28 cellular contexts compared by ENCODE assay signal in genomic region chr15:60536314-60536713, GRCh38. TPM values are rescaled to one million over a fixed set of nuclear protein-coding genes. Genes with fewer than 3 reads are reported as not detected.
A peak's percentile ranks its signal among the peaks of the same experiment; 100 is the strongest.
DNase-seq lines count a peak whose midpoint lies in the region; ATAC-seq and TF ChIP-seq lines count a peak whose summit lies in the region.
"Had no signal": no experiment of that assay in that cellular context is flagged by ENCODE, and none has a peak within 500 bp of the region (broad histone marks: within the 10 kb centered on the region; RNA-seq: fewer than 3 reads in every experiment).

No MANE protein-coding gene starts in this region.

- intact Hi-C loops in IMR-90 (cut with micrococcal nuclease), result no loop called here
- intact Hi-C loops in right lobe of liver (cut with DNase I), result no loop called here

- no peak for TF ChIP-seq CTCF in AG10803 (conservative IDR thresholded peaks at IDR 0.05; ENCODE audit: low read length)
- TF ChIP-seq CTCF in IMR-90 (conservative IDR thresholded peaks at IDR 0.05; ENCODE audit: low read depth, low read length), result no peak
- no peak for TF ChIP-seq CTCF in right lobe of liver (IDR thresholded peaks at IDR 0.05)
- no peak for TF ChIP-seq CTCF in Peyer's patch (IDR thresholded peaks at IDR 0.05)

- H3K27ac Mint-ChIP-seq in activated T-helper 17 cell treated with anti-CD3 and anti-CD28 coated beads, Interleukin-2, amount 50 U/mL, for 72 hours, result no peak overlapping the region
- no peak overlapping the region for H3K27ac Mint-ChIP-seq in activated CD8-positive, alpha-beta T cell treated with anti-CD3 and anti-CD28 coated beads, Interleukin-2, amount 10 ng/mL, durations not matched to agents 7 days and 5 days
- H3K27ac Mint-ChIP-seq: activated CD4-positive, alpha-beta T cell treated with anti-CD3 and anti-CD28 coated beads, Interleukin-2, amount 10 ng/mL, durations not matched to agents 24 days and 14 days; WTC11 had no signal

- H2BK120ac ChIP-seq in IMR-90 (ENCODE audit: low read depth, low read length), result no peak overlapping the region

- H3K27ac ChIP-seq in IMR-90 (ENCODE audit: insufficient read depth, low read length) (no peak overlapping the region), right lobe of liver (no peak overlapping the region), Peyer's patch (no peak overlapping the region)
- H3K27ac ChIP-seq: breast epithelium, pancreas, tibial artery had no signal

- no peaks in the 10 kb centered on the region for H3K27me3 ChIP-seq in IMR-90 (ENCODE audit: control insufficient read depth, insufficient read depth, low read length)
- H3K27me3 ChIP-seq in right lobe of liver, result no peaks in the 10 kb centered on the region
- H3K27me3 ChIP-seq in HAP-1 (ENCODE audit: low read depth), result no peaks in the 10 kb centered on the region
- H3K27me3 ChIP-seq in Peyer's patch, result no peaks in the 10 kb centered on the region
- H3K27me3 ChIP-seq: breast epithelium, pancreas, tibial artery had no signal

- ATAC-seq in IMR-90 (ENCODE audit: low read depth) (no peak), right lobe of liver (peak in 3 of 4 donors; percentile 33 to 47 (median 33))
- no peak for ATAC-seq in activated T-helper 17 cell treated with anti-CD3 and anti-CD28 coated beads, Interleukin-2, amount 50 U/mL, for 72 hours (replicated peaks)
- no peak for ATAC-seq in activated CD8-positive, alpha-beta T cell treated with anti-CD3 and anti-CD28 coated beads, Interleukin-2, amount 10 ng/mL, durations not matched to agents 7 days and 5 days
- ATAC-seq: left colon, pancreas, WTC11 had no signal

- H3K23ac ChIP-seq in IMR-90 (ENCODE audit: low read depth, low read length), result no peak overlapping the region

- in situ Hi-C loops in IMR-90 (cut with MboI; ENCODE audit: low sequenced_read_pairs) (no loop called here), HAP-1 (cut with MboI; ENCODE audit: low sequenced_read_pairs) (no loop called here)

- H2AK5ac ChIP-seq in IMR-90 (ENCODE audit: low read depth, low read length), result no peak overlapping the region

- H3K4me1 ChIP-seq in IMR-90 (ENCODE audit: control insufficient read depth, insufficient read depth, low read length), result peaks cover 2% of the 10 kb centered on the region; the same call in 1 of the 2 replicates
- peaks cover 0 to 31% (median 5%) of the 10 kb centered on the region in 4 donors for H3K4me1 ChIP-seq in right lobe of liver
- H3K4me1 ChIP-seq in HAP-1, result peaks cover 87% of the 10 kb centered on the region
- H3K4me1 ChIP-seq in Peyer's patch, result no peaks in the 10 kb centered on the region
- H3K4me1 ChIP-seq: breast epithelium had no signal

- H3K36me3 ChIP-seq in IMR-90 (ENCODE audit: control insufficient read depth, insufficient read depth, low read length) (no peaks in the 10 kb centered on the region), right lobe of liver (no peaks in the 10 kb centered on the region), HAP-1 (replicated peaks) (no peaks in the 10 kb centered on the region), Peyer's patch (no peaks in the 10 kb centered on the region)
- H3K36me3 ChIP-seq: breast epithelium, pancreas, tibial artery had no signal

- no peak overlapping the region for H3K18ac ChIP-seq in IMR-90 (ENCODE audit: low read depth, low read length)

- no peak overlapping the region for H2BK5ac ChIP-seq in IMR-90 (ENCODE audit: low read depth, low read length, poor library complexity, severe bottlenecking)

- peaks cover 0 to 13% of the 10 kb centered on the region in 2 experiments; a peak in 1 of 4 replicates for H3K79me1 ChIP-seq in IMR-90 (ENCODE audit: low read depth in 1 of 2, low read length in 2 of 2)

- H3K4me2 ChIP-seq in IMR-90 (ENCODE audit: low read depth, low read length), result no peak overlapping the region

- H3K14ac ChIP-seq in IMR-90 (replicated peaks; ENCODE audit: low read depth, low read length), result no peak overlapping the region

- TF ChIP-seq RAD21 in IMR-90 (IDR thresholded peaks at IDR 0.05; ENCODE audit: low read length), result no peak

- POLR2A ChIA-PET in IMR-90 (lab: Charles Lee; ENCODE audit: unreplicated experiment), result no interaction called here
- POLR2A ChIA-PET in activated CD8-positive, alpha-beta T cell treated with anti-CD3 and anti-CD28 coated beads, Interleukin-2, amount 10 ng/mL, durations not matched to agents 7 days and 5 days (lab: Charles Lee), result interaction anchor here (0.7 kb wide), 1 partner anchor 490 kb away, joined by 3 read pairs; no protein-coding TSS in a partner anchor

- no TSS peak for BruUV-seq in IMR-90 (replicated peaks; lab: Mats Ljungman, UMichigan)

- H3K56ac ChIP-seq in IMR-90 (ENCODE audit: extremely low read depth, insufficient read depth, low read length), result no peak overlapping the region

- H2AFZ ChIP-seq in IMR-90 (replicated peaks; ENCODE audit: low read length, poor library complexity), result no peak overlapping the region

- H3K4me3 ChIP-seq in AG10803 (ENCODE audit: low read length) (no peak overlapping the region), IMR-90 (ENCODE audit: insufficient read depth, low read depth, low read length) (no peak overlapping the region), right lobe of liver (no peak overlapping the region), HAP-1 (no peak overlapping the region), Peyer's patch (no peak overlapping the region)
- H3K4me3 ChIP-seq: breast epithelium, pancreas, tibial artery had no signal

- H3K36me3 Mint-ChIP-seq in activated T-helper 17 cell treated with anti-CD3 and anti-CD28 coated beads, Interleukin-2, amount 50 U/mL, for 72 hours (ENCODE audit: low read depth), result peaks cover 93% of the 10 kb centered on the region
- H3K36me3 Mint-ChIP-seq in activated CD8-positive, alpha-beta T cell treated with anti-CD3 and anti-CD28 coated beads, Interleukin-2, amount 10 ng/mL, durations not matched to agents 7 days and 5 days (ENCODE audit: low read depth), result peaks cover 22% of the 10 kb centered on the region
- H3K36me3 Mint-ChIP-seq: WTC11 had no signal

- H3K9me3 ChIP-seq in IMR-90 (ENCODE audit: control insufficient read depth, insufficient read depth, low read length), result no peaks in the 10 kb centered on the region
- H3K9me3 ChIP-seq in right lobe of liver, result no peaks in the 10 kb centered on the region
- H3K9me3 ChIP-seq in HAP-1, result no peaks in the 10 kb centered on the region
- no peaks in the 10 kb centered on the region for H3K9me3 ChIP-seq in Peyer's patch
- H3K9me3 ChIP-seq: breast epithelium, pancreas, tibial artery had no signal

- no peaks in the 10 kb centered on the region for H3K9me3 Mint-ChIP-seq in activated T-helper 17 cell treated with anti-CD3 and anti-CD28 coated beads, Interleukin-2, amount 50 U/mL, for 72 hours
- H3K9me3 Mint-ChIP-seq in activated CD8-positive, alpha-beta T cell treated with anti-CD3 and anti-CD28 coated beads, Interleukin-2, amount 10 ng/mL, durations not matched to agents 7 days and 5 days (ENCODE audit: insufficient read depth), result no peaks in the 10 kb centered on the region
- H3K9me3 Mint-ChIP-seq: activated CD4-positive, alpha-beta T cell treated with anti-CD3 and anti-CD28 coated beads, Interleukin-2, amount 10 ng/mL, durations not matched to agents 24 days and 14 days; neural crest cell; WTC11 had no signal

- no peak overlapping the region for H4K5ac ChIP-seq in IMR-90 (ENCODE audit: low read depth, low read length)

- WGBS in IMR-90 (ENCODE audit: extremely low coverage in 2 of 2, insufficient read length in 1 of 2), 2 experiments, result no CpG with 5 or more reads among the region's 2 CpGs
- 41% methylated on average over 2 of the region's 2 CpGs for WGBS in right lobe of liver (ENCODE audit: insufficient coverage, low coverage, low lambda C conversion rate, missing lambda C conversion rate)

- DNase-seq in AG10803 (ENCODE audit: low read depth) (peak; percentile 21), IMR-90 (no peak), right lobe of liver (no peak), HAP-1 (ENCODE audit: low spot score in 2 of 2) (no peak), activated gamma-delta T cell treated with Interleukin-2 at 50 U/mL for 16 hours (no peak), Peyer's patch (no peak)
- no peak for DNase-seq in activated CD8-positive, alpha-beta T cell treated with anti-CD3 and anti-CD28 coated beads, Interleukin-2, amount 10 ng/mL, durations not matched to agents 7 days and 5 days
- DNase-seq: activated CD4-positive, alpha-beta T cell treated with anti-CD3 and anti-CD28 coated beads, Interleukin-2, amount 10 ng/mL, durations not matched to agents 24 days and 14 days; anterior cingulate cortex; DMS79; H7; hippocampal formation; left colon; MM.1S; NCI-H146; NCI-H2107; NCI-H345; OCI-M1; pancreas; stimulated activated CD4-positive, alpha-beta T cell treated with anti-CD3 and anti-CD28 coated beads, Interleukin-2, amount 100 ng/mL, for 24 hours; stimulated activated CD8-positive, alpha-beta memory T cell treated with anti-CD3 and anti-CD28 coated beads, Interleukin-4, amount 100 ng/mL, for 48 hours; T-helper 1 cell; tibial artery had no signal

- no peak overlapping the region for H2BK15ac ChIP-seq in IMR-90 (ENCODE audit: low read depth, low read length)

- H4K20me1 ChIP-seq in IMR-90 (ENCODE audit: insufficient read depth, low read length), result no peaks in the 10 kb centered on the region; the same call in 1 of the 2 replicates

- no peak for TF ChIP-seq POLR2A in IMR-90 (IDR thresholded peaks at IDR 0.05; ENCODE audit: low read depth, low read length)
- TF ChIP-seq POLR2A in right lobe of liver (IDR thresholded peaks at IDR 0.05), result no peak
- TF ChIP-seq POLR2A in Peyer's patch (IDR thresholded peaks at IDR 0.05), result no peak

- H3K4me3 Mint-ChIP-seq in activated T-helper 17 cell treated with anti-CD3 and anti-CD28 coated beads, Interleukin-2, amount 50 U/mL, for 72 hours, result peak overlapping the region; percentile 18
- no peak overlapping the region for H3K4me3 Mint-ChIP-seq in activated CD8-positive, alpha-beta T cell treated with anti-CD3 and anti-CD28 coated beads, Interleukin-2, amount 10 ng/mL, durations not matched to agents 7 days and 5 days
- H3K4me3 Mint-ChIP-seq: activated CD4-positive, alpha-beta T cell treated with anti-CD3 and anti-CD28 coated beads, Interleukin-2, amount 10 ng/mL, durations not matched to agents 24 days and 14 days; activated naive CD8-positive, alpha-beta T cell; neural crest cell; WTC11 had no signal

- dilution Hi-C loops in IMR-90 (cut with HindIII; ENCODE audit: low sequenced_read_pairs, unreplicated experiment), result no loop called here

- H2BK20ac ChIP-seq in IMR-90 (ENCODE audit: low read depth, low read length), result no peak overlapping the region

- H4K8ac ChIP-seq in IMR-90 (ENCODE audit: low read depth in 2 of 2, low read length in 2 of 2), result no peak overlapping the region

- H3K4me1 Mint-ChIP-seq in activated T-helper 17 cell treated with anti-CD3 and anti-CD28 coated beads, Interleukin-2, amount 50 U/mL, for 72 hours, result peaks cover 75% of the 10 kb centered on the region
- H3K4me1 Mint-ChIP-seq in activated CD8-positive, alpha-beta T cell treated with anti-CD3 and anti-CD28 coated beads, Interleukin-2, amount 10 ng/mL, durations not matched to agents 7 days and 5 days (ENCODE audit: low read depth), result peaks cover 46% of the 10 kb centered on the region
- H3K4me1 Mint-ChIP-seq: neural crest cell had no signal

- no peaks in the 10 kb centered on the region for H3K27me3 Mint-ChIP-seq in activated T-helper 17 cell treated with anti-CD3 and anti-CD28 coated beads, Interleukin-2, amount 50 U/mL, for 72 hours
- H3K27me3 Mint-ChIP-seq in activated CD8-positive, alpha-beta T cell treated with anti-CD3 and anti-CD28 coated beads, Interleukin-2, amount 10 ng/mL, durations not matched to agents 7 days and 5 days (ENCODE audit: low read depth), result no peaks in the 10 kb centered on the region
- H3K27me3 Mint-ChIP-seq: activated CD4-positive, alpha-beta T cell treated with anti-CD3 and anti-CD28 coated beads, Interleukin-2, amount 10 ng/mL, durations not matched to agents 24 days and 14 days; activated naive CD8-positive, alpha-beta T cell had no signal

- H3K9me1 ChIP-seq in IMR-90 (ENCODE audit: insufficient read depth, low read length), result no peaks in the 10 kb centered on the region; the same call in 1 of the 2 replicates

- no peak overlapping the region for H3K9ac ChIP-seq in IMR-90 (ENCODE audit: low read depth, low read length)

- CTCF ChIA-PET in IMR-90 (lab: Yijun Ruan, JAX), result no interaction called here
- CTCF ChIA-PET in activated CD8-positive, alpha-beta T cell treated with anti-CD3 and anti-CD28 coated beads, Interleukin-2, amount 10 ng/mL, durations not matched to agents 7 days and 5 days (lab: Charles Lee), result interaction anchor here (0.6 to 11.0 kb wide), 4 partner anchors 16 to 49 kb away, joined by 3 to 111 read pairs (median 8); no protein-coding TSS in a partner anchor

- no peak overlapping the region for H3K4ac ChIP-seq in IMR-90 (ENCODE audit: low read depth, low read length)

- no peak overlapping the region for H4K91ac ChIP-seq in IMR-90 (ENCODE audit: insufficient read depth, low read depth, low read length)

- no peak overlapping the region for H2AK9ac ChIP-seq in IMR-90 (replicated peaks; ENCODE audit: low read depth, low read length, poor library complexity)

RNA-seq across cellular contexts. Expression of gene ICE2, which starts 57.4 kb away (rescaled TPM):
- total RNA-seq in IMR-90 (2012; rRNA removed), result 21.1 and 22.8 TPM in 2 replicates
- polyA plus RNA-seq in IMR-90 (2012; rRNA removed), result 11.3 and 14.7 TPM in 2 replicates
- 2.0 and 3.0 TPM in 2 replicates for polyA plus RNA-seq in IMR-90 (2012; cell fraction: cytosol; rRNA removed)
- 3.6 and 24.3 TPM in 2 replicates for polyA plus RNA-seq in IMR-90 (2012; cell fraction: nucleus; rRNA removed; ENCODE audit: low replicate concordance)
- total RNA-seq in activated T-helper 17 cell treated with anti-CD3 and anti-CD28 coated beads, Interleukin-2, amount 50 U/mL, for 72 hours, result 10 to 100 TPM; 46.0 to 69.3 TPM
- 10 to 100 TPM; 13.1 to 31.7 (median 17.6) TPM for total RNA-seq in right lobe of liver
- 10 to 100 TPM; 71.4 to 76.3 TPM for total RNA-seq in activated CD8-positive, alpha-beta T cell treated with anti-CD3 and anti-CD28 coated beads, Interleukin-2, amount 10 ng/mL, durations not matched to agents 7 days and 5 days
- 10 to 100 TPM; 14.7 to 27.2 (median 19.6) TPM for total RNA-seq in Peyer's patch

Comparison
In these comparisons a context has a peak if more than half of its experiments do, and no peak if none do; other contexts are left out.
1. ATAC-seq: peak in right lobe of liver (3 of 4); none in IMR-90 (single experiment), activated T-helper 17 cell treated with anti-CD3 and anti-CD28 coated beads, Interleukin-2, amount 50 U/mL, for 72 hours (single experiment) and activated CD8-positive, alpha-beta T cell treated with anti-CD3 and anti-CD28 coated beads, Interleukin-2, amount 10 ng/mL, durations not matched to agents 7 days and 5 days (single experiment).